In genomic region chr5:177311723-177312648, GRCh38 we compare ENCODE assay signal across 8 cellular contexts. TPM values are rescaled to one million over a fixed set of nuclear protein-coding genes. Genes with fewer than 3 reads are reported as not detected.
DNase-seq lines count a peak whose midpoint lies in the region; ATAC-seq and TF ChIP-seq lines count a peak whose summit lies in the region.

A gene with protein sequence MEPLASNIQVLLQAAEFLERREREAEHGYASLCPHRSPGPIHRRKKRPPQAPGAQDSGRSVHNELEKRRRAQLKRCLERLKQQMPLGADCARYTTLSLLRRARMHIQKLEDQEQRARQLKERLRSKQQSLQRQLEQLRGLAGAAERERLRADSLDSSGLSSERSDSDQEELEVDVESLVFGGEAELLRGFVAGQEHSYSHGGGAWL (minus strand): TSS chr5:177311898. CDS start chr5:177311830, 68 bp downstream.

- H3K4me3 ChIP-seq in OCI-LY7 (ENCODE audit: low read depth, low read length, poor library complexity, severe bottlenecking) (peak within 1 kb of the TSS; percentile 94), epithelial cell of esophagus (ENCODE audit: low read length) (peak within 1 kb of the TSS; percentile 65), mucosa of rectum (ENCODE audit: low read length in 2 of 2) (peak within 1 kb of the TSS; percentile 62 to 67)

- peak; percentile 76 for DNase-seq in DMS153 treated with DMSO at 0.1 percent for 48 hours (lab: John Stamatoyannopoulos, UW; ENCODE audit: unreplicated experiment)
- peak; percentile 99 for DNase-seq in OCI-LY7 (ENCODE audit: low spot score)
- DNase-seq in activated CD8-positive, alpha-beta memory T cell treated with anti-CD3 and anti-CD28 coated beads, Interleukin-2, amount 50 U/mL, for 48 hours, result peak; percentile 98
- DNase-seq in epithelial cell of esophagus (ENCODE audit: low read depth), result peak; percentile 96
- DNase-seq in stimulated activated CD8-positive, alpha-beta memory T cell treated with anti-CD3 and anti-CD28 coated beads, Interleukin-4, amount 100 ng/mL, for 24 hours (ENCODE audit: low read depth), result peak; percentile 95

- TF ChIP-seq CTCF in OCI-LY7 (conservative IDR thresholded peaks at IDR 0.05; ENCODE audit: low read length) (no peak), epithelial cell of esophagus (IDR thresholded peaks at IDR 0.05; ENCODE audit: insufficient read depth, low read depth, low read length, missing control alignments) (no peak)

- H3K9me3 Mint-ChIP-seq in IgD-negative memory B cell, result no peaks in the 10 kb centered on the region

- H3K4me1 Mint-ChIP-seq in IgD-negative memory B cell, result peaks cover 29 to 31% (median 31%) of the 10 kb centered on the region in 3 donors

- peak; percentile 69 for ATAC-seq in GM21576 (IDR thresholded peaks at IDR 0.05; ENCODE audit: unreplicated experiment)

- H3K27me3 Mint-ChIP-seq in IgD-negative memory B cell, result no peaks in the 10 kb centered on the region

- peak within 1 kb of the TSS; percentile 32 to 51 for H3K9ac ChIP-seq in mucosa of rectum (ENCODE audit: low read depth in 1 of 2, low read length in 2 of 2)

- H3K9me2 ChIP-seq in OCI-LY7 (ENCODE audit: insufficient read depth, low read length), result no peaks in the 10 kb centered on the region

- peak within 1 kb of the TSS; percentile 28; the same call in 1 of the 2 replicates for H2AFZ ChIP-seq in OCI-LY7 (ENCODE audit: low read length)

- peak within 1 kb of the TSS; percentile 82 to 96 (median 94) for H3K4me3 Mint-ChIP-seq in IgD-negative memory B cell

- H3K27ac ChIP-seq in OCI-LY7 (ENCODE audit: low read depth, low read length, poor library complexity, severe bottlenecking) (peak within 1 kb of the TSS; percentile 92), mucosa of rectum (ENCODE audit: low read depth in 2 of 2, low read length in 2 of 2) (peak within 1 kb of the TSS; percentile 58 to 67)

- BruUV-seq in OCI-LY7 (replicated peaks; lab: Mats Ljungman, UMichigan), result no TSS peak

- no peaks in the 10 kb centered on the region for H3K27me3 ChIP-seq in mucosa of rectum (ENCODE audit: control insufficient read depth in 2 of 2, insufficient read depth in 2 of 2, low read length in 2 of 2)

- peaks cover 15% of the 10 kb centered on the region; the same call in 1 of the 2 replicates for H4K20me1 ChIP-seq in OCI-LY7 (ENCODE audit: insufficient read depth, low read length)

- H3K4me1 ChIP-seq in OCI-LY7 (ENCODE audit: insufficient read depth, low read length, poor library complexity, severe bottlenecking), result peaks cover 51% of the 10 kb centered on the region
- peaks cover 13 to 35% of the 10 kb centered on the region in 2 donors for H3K4me1 ChIP-seq in mucosa of rectum (ENCODE audit: control insufficient read depth in 2 of 2, insufficient read depth in 2 of 2, low read length in 2 of 2)

- peaks cover 12% of the 10 kb centered on the region; the same call in 1 of the 2 replicates for H3K79me2 ChIP-seq in OCI-LY7 (ENCODE audit: insufficient read depth, low read depth, low read length)

- H3K9me3 ChIP-seq in OCI-LY7 (ENCODE audit: low read length), result no peaks in the 10 kb centered on the region
- no peaks in the 10 kb centered on the region for H3K9me3 ChIP-seq in mucosa of rectum (ENCODE audit: control insufficient read depth in 2 of 2, low read length in 2 of 2)

- H3K4me2 ChIP-seq in OCI-LY7 (ENCODE audit: low read length), result peak within 1 kb of the TSS; percentile 92

- intact Hi-C loops in OCI-LY7 (cut with micrococcal nuclease; ENCODE audit: unreplicated experiment), result loop anchor here (1.0 to 5.0 kb wide), 6 partner anchors 39 to 240 kb away; partner anchors contain the start of genes DOK3, GRK6 and LMAN2

- H3K36me3 ChIP-seq in OCI-LY7 (ENCODE audit: insufficient read depth, low read length) (peaks cover 33% of the 10 kb centered on the region; the same call in 1 of the 2 replicates), mucosa of rectum (ENCODE audit: control insufficient read depth in 2 of 2, insufficient read depth in 2 of 2, low read length in 2 of 2) (peaks cover 4 to 8% of the 10 kb centered on the region in 2 donors)

- peaks cover 2% of the 10 kb centered on the region for H3K36me3 Mint-ChIP-seq in IgD-negative memory B cell

- peak within 1 kb of the TSS; percentile 88 to 94 (median 88) for H3K27ac Mint-ChIP-seq in IgD-negative memory B cell

- POLR2A ChIA-PET in OCI-LY7 (lab: Charles Lee), result interaction anchor here (0.6 to 1.6 kb wide), 11 partner anchors 11 to 326 kb away, joined by 3 to 5 read pairs (median 3); no protein-coding TSS in a partner anchor

- CTCF ChIA-PET in OCI-LY7 (lab: Charles Lee; ENCODE audit: unreplicated experiment), result interaction anchor here (1.6 to 1.9 kb wide), 2 partner anchors 10 to 198 kb away, joined by 5 to 6 read pairs; no protein-coding TSS in a partner anchor

RNA-seq across cellular contexts. Expression of the gene that starts here (rescaled TPM):
- 4.1 TPM for polyA plus RNA-seq in IgD-negative memory B cell
- 109 and 130 TPM in 2 replicates for total RNA-seq in OCI-LY7 (2014; rRNA removed; shearing (Covaris generic))
- total RNA-seq in OCI-LY7 (2022), result 81.3 and 105 TPM in 2 replicates

Comparison
In these comparisons a context has a peak if more than half of its experiments do, and no peak if none do; other contexts are left out.
1. Peak in every context shown above with its lines: DNase-seq, ATAC-seq, H3K4me3 ChIP-seq and H3K27ac ChIP-seq.